8 cellular contexts compared by ENCODE assay signal in genomic region chr12:48157016-48157888, GRCh38. TPM values are rescaled to one million over a fixed set of nuclear protein-coding genes. Genes with fewer than 3 reads are reported as not detected.
A peak's percentile ranks its signal among the peaks of the same experiment; 100 is the strongest.
DNase-seq lines count a peak whose midpoint lies in the region; ATAC-seq and TF ChIP-seq lines count a peak whose summit lies in the region.

ASB8 (minus strand) TSS chr12:48157515; CDS start chr12:48153496, 4,019 bp downstream.

- H3K4me1 ChIP-seq in prostate gland (replicated peaks) (no peaks in the 10 kb centered on the region), urinary bladder (ENCODE audit: insufficient read depth) (no peaks in the 10 kb centered on the region)

- ATAC-seq in GM18499 (IDR thresholded peaks at IDR 0.05; ENCODE audit: insufficient read depth, unreplicated experiment) = peak; percentile 75
- peak; percentile 92 for ATAC-seq in HG02943 (IDR thresholded peaks at IDR 0.05; ENCODE audit: low read depth, unreplicated experiment)
- ATAC-seq in left ventricle myocardium superior = peak; percentile 97

- H3K36me3 ChIP-seq in prostate gland = no peaks in the 10 kb centered on the region
- H3K36me3 ChIP-seq in urinary bladder (ENCODE audit: insufficient read depth) = no peaks in the 10 kb centered on the region

- no peaks in the 10 kb centered on the region for H3K27me3 ChIP-seq in prostate gland (replicated peaks; ENCODE audit: insufficient read depth)

- under 1% methylated on average over 56 of the region's 56 CpGs for WGBS in prostate gland
- under 1% methylated on average over 56 of the region's 56 CpGs for WGBS in urinary bladder

- H3K4me3 ChIP-seq in prostate gland (peak within 1 kb of the TSS; percentile 72 to 75), urinary bladder (ENCODE audit: low read depth, low read length) (peak within 1 kb of the TSS; percentile 83)

- peak; percentile 31 for TF ChIP-seq POLR2A in prostate gland (IDR thresholded peaks at IDR 0.05)

- H3K9me3 ChIP-seq in prostate gland = no peaks in the 10 kb centered on the region

- H3K27ac ChIP-seq in angular gyrus (ENCODE audit: low read depth, low read length) (peak within 1 kb of the TSS; percentile 87), prostate gland (peak within 1 kb of the TSS; percentile 68 to 82), urinary bladder (ENCODE audit: low read depth) (peak within 1 kb of the TSS; percentile 86)

- TF ChIP-seq CTCF in prostate gland (IDR thresholded peaks at IDR 0.05) = peak in 3 of 4 experiments; percentile 37 to 73 (median 67)

- DNase-seq in NCI-H187 (lab: John Stamatoyannopoulos, UW) (peak; percentile 97 to 99), T-helper 2 cell (peak; percentile 96 to 99 (median 99)), left ventricle myocardium superior (peak; percentile 100), prostate gland (ENCODE audit: low spot score) (peak; percentile 96)

- intact Hi-C loops in left ventricle myocardium superior (cut with micrococcal nuclease) = loop anchor here (10.0 kb wide), 1 partner anchor 52 kb away; the partner anchor contains the start of gene SENP1
- intact Hi-C loops in prostate gland (cut with DNase I) = loop anchor here (5.0 kb wide), 2 partner anchors 35 to 50 kb away; partner anchors contain the start of gene SENP1

RNA-seq across cellular contexts. Expression of gene ASB8, which starts in this region (rescaled TPM):
- 89.0 TPM for total RNA-seq in left ventricle myocardium superior
- 10 to 100 TPM; 38.8 to 43.2 TPM for total RNA-seq in prostate gland
- 28.7 TPM for total RNA-seq in urinary bladder
- polyA plus RNA-seq in urinary bladder = 32.0 TPM

Comparison
In these comparisons a context has a peak if more than half of its experiments do, and no peak if none do; other contexts are left out.
1. Peak in every context shown above with its lines: DNase-seq, ATAC-seq, H3K4me3 ChIP-seq and H3K27ac ChIP-seq.